In genomic region chr17:47896672-47897490, GRCh38 we compare ENCODE assay signal across 1 cellular context.
TF ChIP-seq lines count a peak whose summit lies in the region.

No MANE protein-coding gene starts in this region.

TF ChIP-seq in HEK293, 187 proteins besides CTCF, POLR2A, EP300 and RAD21 (continued from another document):
- TF ChIP-seq ZBTB10 (tag by site-specific recombination; IDR thresholded peaks at IDR 0.05) (no peak; the same call in 1 of the 2 replicates), ZNF660 (tag by site-specific recombination; IDR thresholded peaks at IDR 0.05) (0 out of 2 replicates have a peak, but pooled peaks have one; percentile 12), ZNF529 (tag by site-specific recombination; IDR thresholded peaks at IDR 0.05; ENCODE audit: insufficient replicate concordance) (no peak), ZNF391 (tag by site-specific recombination; IDR thresholded peaks at IDR 0.05; ENCODE audit: borderline replicate concordance, low read depth) (0 out of 2 replicates have a peak, but pooled peaks have one; percentile 28), WT1 (tag by site-specific recombination; IDR thresholded peaks at IDR 0.05) (no peak), ZNF76 (tag by site-specific recombination; IDR thresholded peaks at IDR 0.05; ENCODE audit: borderline replicate concordance, low read depth) (no peak), ZNF664 (tag by site-specific recombination; IDR thresholded peaks at IDR 0.05) (no peak), SETDB1 (IDR thresholded peaks at IDR 0.05; ENCODE audit: insufficient read length, low read length) (no peak), ZBTB8A (tag by site-specific recombination; IDR thresholded peaks at IDR 0.05) (peak; percentile 82), ZNF423 (tag by site-specific recombination; IDR thresholded peaks at IDR 0.05) (no peak), PRDM1 (tag by site-specific recombination; IDR thresholded peaks at IDR 0.05) (0 out of 2 replicates have a peak, but pooled peaks have one; percentile 23)
